11 cellular contexts compared by ENCODE assay signal in genomic region chr6:4359108-4359710, GRCh38.
DNase-seq lines count a peak whose midpoint lies in the region; ATAC-seq and TF ChIP-seq lines count a peak whose summit lies in the region.
"Had no signal": no experiment of that assay in that cellular context is flagged by ENCODE, and none has a peak within 500 bp of the region (broad histone marks: within the 10 kb centered on the region; RNA-seq: fewer than 3 reads in every experiment).

No MANE protein-coding gene starts in this region.

- H3K4me1 Mint-ChIP-seq in neural crest cell, result peaks cover 41% of the 10 kb centered on the region

- H3K4me3 ChIP-seq in esophagus squamous epithelium, result peak overlapping the region in 1 of 4 donors; percentile 37

- no peaks in the 10 kb centered on the region for H3K27me3 ChIP-seq in esophagus squamous epithelium

- H3K9me3 Mint-ChIP-seq in neural crest cell, result peaks cover 16% of the 10 kb centered on the region
- H3K9me3 Mint-ChIP-seq: stimulated activated naive CD8-positive, alpha-beta T cell treated with anti-CD3 and anti-CD28 coated beads, Interleukin-15, Interleukin-2, amounts not matched to agents 100 ng/mL and 50 ng/mL, for 24 hours had no signal

- intact Hi-C loops in esophagus squamous epithelium (cut with DNase I), result no loop called here

- no peaks in the 10 kb centered on the region for H3K9me3 ChIP-seq in esophagus squamous epithelium

- TF ChIP-seq POLR2A in esophagus squamous epithelium (IDR thresholded peaks at IDR 0.05), result no peak

- no peak for ATAC-seq in GM19463 (IDR thresholded peaks at IDR 0.05; ENCODE audit: unreplicated experiment)

- no peaks in the 10 kb centered on the region for H3K36me3 Mint-ChIP-seq in neural crest cell (ENCODE audit: low read depth)

- WGBS in esophagus squamous epithelium, 2 donors, result 48 to 80% methylated on average over 5 to 6 of the region's 7 CpGs

- peak overlapping the region; percentile 82 for H3K27ac Mint-ChIP-seq in neural crest cell (ENCODE audit: unreplicated experiment)
- H3K27ac Mint-ChIP-seq: stimulated activated naive CD8-positive, alpha-beta T cell treated with anti-CD3 and anti-CD28 coated beads, Interleukin-15, Interleukin-2, amounts not matched to agents 100 ng/mL and 50 ng/mL, for 24 hours had no signal

- DNase-seq in DMS53 (lab: John Stamatoyannopoulos, UW), result peak; percentile 33
- no peak for DNase-seq in DMS53 treated with DMSO at 0.1 percent for 48 hours (lab: John Stamatoyannopoulos, UW; ENCODE audit: unreplicated experiment)
- no peak for DNase-seq in esophagus squamous epithelium (lab: John Stamatoyannopoulos, UW)
- DNase-seq in neural crest cell (ENCODE audit: low read depth, low spot score), result no peak
- no peak for DNase-seq in GM10266 (ENCODE audit: extremely low spot score)
- DNase-seq in activated T-cell treated with anti-CD3 and anti-CD28 coated beads, Interleukin-2, amount 50 U/mL, for 1 hour, result no peak
- no peak for DNase-seq in NCI-H526 treated with DMSO at 0.1 percent for 48 hours (lab: John Stamatoyannopoulos, UW)
- DNase-seq: cortex of kidney, NCI-H82 had no signal

- H3K4me3 Mint-ChIP-seq in neural crest cell, result no peak overlapping the region
- H3K4me3 Mint-ChIP-seq: stimulated activated naive CD8-positive, alpha-beta T cell treated with anti-CD3 and anti-CD28 coated beads, Interleukin-15, Interleukin-2, amounts not matched to agents 100 ng/mL and 50 ng/mL, for 24 hours had no signal

- H3K27me3 Mint-ChIP-seq in neural crest cell (ENCODE audit: low read depth), result no peaks in the 10 kb centered on the region

- no peaks in the 10 kb centered on the region for H3K36me3 ChIP-seq in esophagus squamous epithelium

- H3K4me1 ChIP-seq in esophagus squamous epithelium, result peaks cover 15 to 30% (median 16%) of the 10 kb centered on the region in 3 donors

- peak overlapping the region; percentile 90 to 94 (median 93) for H3K27ac ChIP-seq in esophagus squamous epithelium

- TF ChIP-seq CTCF in esophagus squamous epithelium (IDR thresholded peaks at IDR 0.05) (no peak), neural crest cell (conservative IDR thresholded peaks at IDR 0.05) (no peak), GM10266 (IDR thresholded peaks at IDR 0.05; ENCODE audit: control insufficient read depth, insufficient read depth, low read depth, missing control alignments) (no peak)
